8 cellular contexts compared by ENCODE assay signal in genomic region chr14:104137297-104138097, GRCh38. TPM values are rescaled to one million over a fixed set of nuclear protein-coding genes. Genes with fewer than 3 reads are reported as not detected.
DNase-seq lines count a peak whose midpoint lies in the region; ATAC-seq, FAIRE-seq and TF ChIP-seq lines count a peak whose summit lies in the region.

No MANE protein-coding gene starts in this region.

- DNase-seq in CD1c-positive myeloid dendritic cell (ENCODE audit: extremely low spot score) (peak; percentile 70), HS-5 (ENCODE audit: low read depth) (peak; percentile 11), SHP77 treated with DMSO at 0.1 percent for 48 hours (lab: John Stamatoyannopoulos, UW) (peak; percentile 26), cardiac muscle cell (ENCODE audit: low read depth in 1 of 2, low spot score in 1 of 2) (peak; percentile 42 to 87), progenitor cell of endocrine pancreas (ENCODE audit: low spot score, unreplicated experiment) (peak; percentile 76), urothelium cell line (ENCODE audit: low spot score) (peak; percentile 73)
- DNase-seq in activated naive CD4-positive, alpha-beta T cell treated with anti-CD3 and anti-CD28 coated beads, Interleukin-2, amount 50 U/mL, for 72 hours (ENCODE audit: low spot score in 2 of 2), result peak; percentile 70 to 88

- H3K27me3 ChIP-seq in cardiac muscle cell, result peaks cover 43% of the 10 kb centered on the region

- peak; percentile 66 for TF ChIP-seq CTCF in cardiac muscle cell (IDR thresholded peaks at IDR 0.05; ENCODE audit: low read depth, low read length)
- peak; percentile 92 for TF ChIP-seq CTCF in progenitor cell of endocrine pancreas (IDR thresholded peaks at IDR 0.05; ENCODE audit: unreplicated experiment)

- no peaks in the 10 kb centered on the region for H3K9me3 ChIP-seq in cardiac muscle cell (ENCODE audit: low read depth)

- H3K4me1 ChIP-seq in cardiac muscle cell (ENCODE audit: low read depth), result peaks cover 12% of the 10 kb centered on the region

- FAIRE-seq in urothelium cell line (lab: Jason Lieb, UNC), result no peak

- H3K27ac Mint-ChIP-seq in activated naive CD4-positive, alpha-beta T cell treated with anti-CD3 and anti-CD28 coated beads, Interleukin-2, amount 50 U/mL, for 72 hours, result no peak overlapping the region
- H3K27ac Mint-ChIP-seq in progenitor cell of endocrine pancreas, result no peak overlapping the region

- H3K4me3 ChIP-seq in cardiac muscle cell, result peak overlapping the region; percentile 75

- no peaks in the 10 kb centered on the region for H3K9me3 Mint-ChIP-seq in activated naive CD4-positive, alpha-beta T cell treated with anti-CD3 and anti-CD28 coated beads, Interleukin-2, amount 50 U/mL, for 72 hours
- H3K9me3 Mint-ChIP-seq in progenitor cell of endocrine pancreas (ENCODE audit: low read depth), result no peaks in the 10 kb centered on the region

- no peak overlapping the region for H3K27ac ChIP-seq in cardiac muscle cell

- peak overlapping the region; percentile 55 for H3K4me3 Mint-ChIP-seq in progenitor cell of endocrine pancreas (ENCODE audit: low read depth)

- ATAC-seq in activated naive CD4-positive, alpha-beta T cell treated with anti-CD3 and anti-CD28 coated beads, Interleukin-2, amount 50 U/mL, for 72 hours, result peak; percentile 84 to 90
- no peak for ATAC-seq in GM18520 (IDR thresholded peaks at IDR 0.05; ENCODE audit: unreplicated experiment)

- peaks cover 6% of the 10 kb centered on the region for H3K4me1 Mint-ChIP-seq in progenitor cell of endocrine pancreas (ENCODE audit: low read depth)

- H3K36me3 ChIP-seq in cardiac muscle cell, result no peaks in the 10 kb centered on the region

- no peaks in the 10 kb centered on the region for H3K36me3 Mint-ChIP-seq in activated naive CD4-positive, alpha-beta T cell treated with anti-CD3 and anti-CD28 coated beads, Interleukin-2, amount 50 U/mL, for 72 hours
- no peaks in the 10 kb centered on the region for H3K36me3 Mint-ChIP-seq in progenitor cell of endocrine pancreas (ENCODE audit: insufficient read depth)

- peaks cover 61% of the 10 kb centered on the region for H3K27me3 Mint-ChIP-seq in progenitor cell of endocrine pancreas

RNA-seq across cellular contexts. Expression of gene KIF26A, which starts 0.9 kb away (rescaled TPM):
- total RNA-seq in activated naive CD4-positive, alpha-beta T cell treated with anti-CD3 and anti-CD28 coated beads, Interleukin-2, amount 50 U/mL, for 72 hours, result under 1 TPM in 1 of 2 donors, not detected in 1; 0.43 TPM
- total RNA-seq in cardiac muscle cell (38.3 and 74.9 TPM in 2 replicates), progenitor cell of endocrine pancreas (7.0 and 7.4 TPM in 2 replicates)
- polyA plus RNA-seq in cardiac muscle cell, result 9.9 and 19.5 TPM in 2 replicates

RNA-seq across cellular contexts. Expression of gene ASPG, which starts 52.0 kb away (rescaled TPM):
- total RNA-seq in activated naive CD4-positive, alpha-beta T cell treated with anti-CD3 and anti-CD28 coated beads, Interleukin-2, amount 50 U/mL, for 72 hours, result not detected
- 1.8 and 7.3 TPM in 2 replicates for total RNA-seq in cardiac muscle cell
- polyA plus RNA-seq in cardiac muscle cell, result 3.4 and 8.8 TPM in 2 replicates
- not detected in 2 replicates for total RNA-seq in progenitor cell of endocrine pancreas

Comparison
In these comparisons a context has a peak if more than half of its experiments do, and no peak if none do; other contexts are left out.
1. DNase-seq: peak in every context shown above with its lines; median percentile 79 in activated naive CD4-positive, alpha-beta T cell treated with anti-CD3 and anti-CD28 coated beads, Interleukin-2, amount 50 U/mL, for 72 hours; 76 in progenitor cell of endocrine pancreas; 73 in urothelium cell line; 70 in CD1c-positive myeloid dendritic cell; 64 in cardiac muscle cell; 26 in SHP77 treated with DMSO at 0.1 percent for 48 hours; 11 in HS-5.